In the genomic region with DNA sequence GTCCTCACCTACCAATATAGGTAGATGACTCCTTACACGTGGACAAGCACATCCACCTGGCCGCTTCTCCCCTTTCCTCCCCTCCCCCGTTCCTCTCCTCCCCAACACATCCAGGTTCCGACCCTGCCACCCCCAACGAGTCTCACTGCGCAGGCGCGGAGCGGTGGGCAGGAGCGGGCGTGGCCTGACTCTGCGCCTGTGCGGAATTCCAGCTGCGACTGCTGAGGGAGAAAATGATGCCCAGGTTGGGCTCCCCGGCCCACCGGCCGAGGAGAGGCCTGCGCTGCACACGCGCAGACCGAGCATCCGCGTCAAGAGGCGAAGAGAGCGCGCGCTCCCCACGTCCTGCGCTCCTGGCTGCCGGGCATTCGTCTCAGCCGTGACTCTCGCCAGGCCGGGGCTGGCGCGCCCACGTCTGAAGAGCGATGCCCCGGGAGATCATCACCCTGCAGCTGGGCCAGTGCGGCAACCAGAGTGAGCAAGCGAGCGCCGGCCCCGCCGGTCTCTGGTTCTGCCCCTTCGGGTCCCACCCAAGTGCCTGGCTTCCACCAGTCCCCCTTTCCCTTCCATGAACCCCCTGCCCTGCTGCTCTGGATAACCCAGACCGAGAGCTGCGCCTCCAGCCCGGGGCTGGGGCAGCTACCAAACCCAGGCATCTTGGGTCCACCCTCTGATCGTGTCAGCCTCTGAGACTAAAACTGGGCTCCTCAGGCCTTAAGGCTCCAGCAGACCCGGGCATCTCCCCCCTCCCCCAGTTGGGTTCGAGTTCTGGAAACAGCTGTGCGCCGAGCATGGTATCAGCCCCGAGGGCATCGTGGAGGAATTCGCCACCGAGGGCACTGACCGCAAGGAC, we compare ENCODE assay signal across 8 cellular contexts. TPM values are rescaled to one million over a fixed set of nuclear protein-coding genes. Genes with fewer than 3 reads are reported as not detected.
DNase-seq lines count a peak whose midpoint lies in the region; ATAC-seq and TF ChIP-seq lines count a peak whose summit lies in the region.

A gene (plus strand): TSS at position 206 of the 853 bp plus-strand sequence. CDS start 220 bp downstream, at position 426.

- DNase-seq in AG04450 (ENCODE audit: low read depth, low spot score) (peak; percentile 74), NCI-H1417 treated with DMSO at 0.1 percent for 48 hours (lab: John Stamatoyannopoulos, UW) (peak; percentile 78), T-helper 1 cell (peak in 4 of 5 donors; percentile 47 to 64 (median 60)), left ventricle myocardium inferior (peak; percentile 89), progenitor cell of endocrine pancreas (ENCODE audit: low spot score, unreplicated experiment) (peak; percentile 91)

- CTCF ChIA-PET in AG04450 (lab: Charles Lee) = interaction anchor here (0.7 kb wide), 1 partner anchor 173 kb away, joined by 3 read pairs; no protein-coding TSS in a partner anchor

- H3K9me3 ChIP-seq in AG04450 (ENCODE audit: control insufficient read depth, insufficient read depth, low read length) = no peaks in the 10 kb centered on the region
- H3K9me3 ChIP-seq in left ventricle myocardium inferior (replicated peaks) = no peaks in the 10 kb centered on the region

- peaks cover 4% of the 10 kb centered on the region for H3K4me1 Mint-ChIP-seq in progenitor cell of endocrine pancreas (ENCODE audit: low read depth)

- H3K9me3 Mint-ChIP-seq in progenitor cell of endocrine pancreas (ENCODE audit: low read depth) = peaks cover 4% of the 10 kb centered on the region

- peak; percentile 41 for ATAC-seq in GM19035 (IDR thresholded peaks at IDR 0.05; ENCODE audit: unreplicated experiment)

- TF ChIP-seq CTCF in AG04450 (IDR thresholded peaks at IDR 0.05; ENCODE audit: low read depth, low read length) (no peak), left ventricle myocardium inferior (IDR thresholded peaks at IDR 0.05; ENCODE audit: borderline replicate concordance) (no peak), progenitor cell of endocrine pancreas (IDR thresholded peaks at IDR 0.05; ENCODE audit: unreplicated experiment) (no peak)

- H3K27me3 Mint-ChIP-seq in progenitor cell of endocrine pancreas = peaks cover 10% of the 10 kb centered on the region

- POLR2A ChIA-PET in AG04450 (lab: Yijun Ruan, JAX) = interaction anchor here (0.6 to 1.6 kb wide), 2 partner anchors 10 to 176 kb away, joined by 4 to 5 read pairs; no protein-coding TSS in a partner anchor

- H3K27ac Mint-ChIP-seq in progenitor cell of endocrine pancreas = peak within 1 kb of the TSS; percentile 95

- intact Hi-C loops in left ventricle myocardium inferior (cut with micrococcal nuclease) = no loop called here

- H3K4me3 Mint-ChIP-seq in progenitor cell of endocrine pancreas (ENCODE audit: low read depth) = peak within 1 kb of the TSS; percentile 87

- H3K36me3 ChIP-seq in left ventricle myocardium inferior = peaks cover 24% of the 10 kb centered on the region
- no peaks in the 10 kb centered on the region for H3K36me3 ChIP-seq in urinary bladder (ENCODE audit: insufficient read depth)

- H3K4me1 ChIP-seq in left ventricle myocardium inferior (peaks cover 31% of the 10 kb centered on the region), urinary bladder (ENCODE audit: insufficient read depth) (no peaks in the 10 kb centered on the region)

- peak within 1 kb of the TSS; percentile 61 for H3K4me3 ChIP-seq in AG04450 (ENCODE audit: low read depth, low read length)
- H3K4me3 ChIP-seq in left ventricle myocardium inferior = peak within 1 kb of the TSS; percentile 90
- H3K4me3 ChIP-seq in urinary bladder (ENCODE audit: low read depth, low read length) = peak within 1 kb of the TSS; percentile 54

- peaks cover 8% of the 10 kb centered on the region for H3K36me3 Mint-ChIP-seq in progenitor cell of endocrine pancreas (ENCODE audit: insufficient read depth)

- WGBS in urinary bladder = 2% methylated on average over 59 of the region's 59 CpGs

- H3K27me3 ChIP-seq in AG04450 (ENCODE audit: control insufficient read depth, insufficient read depth, low read length) = no peaks in the 10 kb centered on the region
- no peaks in the 10 kb centered on the region for H3K27me3 ChIP-seq in left ventricle myocardium inferior (ENCODE audit: low read depth)

- H3K27ac ChIP-seq in AG04450 (ENCODE audit: low read depth, low read length) (peak within 1 kb of the TSS; percentile 68), angular gyrus (ENCODE audit: low read depth, low read length) (peak within 1 kb of the TSS; percentile 88), left ventricle myocardium inferior (replicated peaks) (peak within 1 kb of the TSS; percentile 88), urinary bladder (ENCODE audit: low read depth) (peak within 1 kb of the TSS; percentile 31)

RNA-seq across cellular contexts. Expression of the gene that starts here (rescaled TPM):
- polyA plus RNA-seq in AG04450 (2011; rRNA removed) (7.8 and 9.9 TPM in 2 replicates), urinary bladder (38.4 TPM)
- polyA minus RNA-seq in AG04450 (2011; rRNA and poly(A)+ RNA removed) = 5.7 and 6.5 TPM in 2 replicates
- total RNA-seq in left ventricle myocardium inferior (15.6 TPM), progenitor cell of endocrine pancreas (26.9 and 31.3 TPM in 2 replicates), urinary bladder (17.3 TPM)

Comparison
In these comparisons a context has a peak if more than half of its experiments do, and no peak if none do; other contexts are left out.
1. Peak in every context shown above with its lines: DNase-seq, ATAC-seq, H3K4me3 ChIP-seq and H3K27ac ChIP-seq.
2. H3K27ac ChIP-seq: peak in every context shown above with its lines; median percentile 88 in angular gyrus; 88 in left ventricle myocardium inferior; 68 in AG04450; 31 in urinary bladder.